1 cellular context compared by ENCODE assay signal in the genomic region with DNA sequence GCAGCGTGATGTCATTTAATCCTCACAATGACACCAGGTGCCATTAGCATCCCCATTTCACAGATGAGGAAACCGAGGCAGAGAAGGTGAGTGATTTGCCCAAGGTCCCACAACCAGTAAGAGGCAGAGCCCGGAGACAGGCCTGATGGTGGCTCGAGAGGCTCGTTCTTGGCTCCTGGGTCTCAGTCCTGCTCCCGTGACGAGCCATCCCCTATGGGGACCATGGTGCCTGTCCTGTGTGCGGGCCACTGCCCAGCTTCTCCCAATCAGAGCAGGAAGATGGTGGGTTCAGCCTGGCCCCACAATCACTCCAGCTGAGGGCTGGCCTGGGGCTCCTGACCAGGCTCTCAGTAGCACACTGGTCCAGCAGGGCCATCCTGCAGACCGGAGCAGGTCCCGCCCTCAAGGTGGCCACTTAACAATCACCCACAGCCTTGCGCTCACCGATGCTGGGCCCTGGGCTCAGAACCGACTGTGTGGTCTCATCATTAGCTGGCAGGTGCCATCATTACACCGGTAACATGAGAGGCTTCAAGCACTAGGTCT.
TF ChIP-seq lines count a peak whose summit lies in the region.

No MANE protein-coding gene starts in this region.

TF ChIP-seq in A549, 52 proteins besides CTCF, POLR2A, EP300 and RAD21:
- peak; percentile 82 for TF ChIP-seq EHF (CRISPR knock-in tag; IDR thresholded peaks at IDR 0.05)
- peak; percentile 54; the same call in 1 of the 2 replicates for TF ChIP-seq NPAS2 (CRISPR knock-in tag; IDR thresholded peaks at IDR 0.05; ENCODE audit: borderline replicate concordance)
- peak; percentile 64; the same call in 1 of the 2 replicates for TF ChIP-seq HEYL (CRISPR knock-in tag; IDR thresholded peaks at IDR 0.05)
- TF ChIP-seq KDM1A (IDR thresholded peaks at IDR 0.05; ENCODE audit: low read depth), result peak; percentile 99
- TF ChIP-seq ESRRA (IDR thresholded peaks at IDR 0.05; ENCODE audit: borderline replicate concordance, low read length), result peak; percentile 24; the same call in 1 of the 2 replicates
- no peak for TF ChIP-seq MAZ (IDR thresholded peaks at IDR 0.05; ENCODE audit: borderline replicate concordance, low read depth, low read length)
- TF ChIP-seq HDAC2 (IDR thresholded peaks at IDR 0.05), result peak; percentile 81
- TF ChIP-seq GATA3 (IDR thresholded peaks at IDR 0.05; ENCODE audit: borderline replicate concordance), result no peak
- TF ChIP-seq USF2 (IDR thresholded peaks at IDR 0.05), result no peak
- TF ChIP-seq JUN (IDR thresholded peaks at IDR 0.05), result no peak; a peak in 1 of 5 replicates
- peak; percentile 75 for TF ChIP-seq ZNF302 (CRISPR knock-in tag; IDR thresholded peaks at IDR 0.05)
- TF ChIP-seq, protein P1, sequence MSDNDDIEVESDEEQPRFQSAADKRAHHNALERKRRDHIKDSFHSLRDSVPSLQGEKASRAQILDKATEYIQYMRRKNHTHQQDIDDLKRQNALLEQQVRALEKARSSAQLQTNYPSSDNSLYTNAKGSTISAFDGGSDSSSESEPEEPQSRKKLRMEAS (IDR thresholded peaks at IDR 0.05), result no peak
- TF ChIP-seq, protein P2, sequence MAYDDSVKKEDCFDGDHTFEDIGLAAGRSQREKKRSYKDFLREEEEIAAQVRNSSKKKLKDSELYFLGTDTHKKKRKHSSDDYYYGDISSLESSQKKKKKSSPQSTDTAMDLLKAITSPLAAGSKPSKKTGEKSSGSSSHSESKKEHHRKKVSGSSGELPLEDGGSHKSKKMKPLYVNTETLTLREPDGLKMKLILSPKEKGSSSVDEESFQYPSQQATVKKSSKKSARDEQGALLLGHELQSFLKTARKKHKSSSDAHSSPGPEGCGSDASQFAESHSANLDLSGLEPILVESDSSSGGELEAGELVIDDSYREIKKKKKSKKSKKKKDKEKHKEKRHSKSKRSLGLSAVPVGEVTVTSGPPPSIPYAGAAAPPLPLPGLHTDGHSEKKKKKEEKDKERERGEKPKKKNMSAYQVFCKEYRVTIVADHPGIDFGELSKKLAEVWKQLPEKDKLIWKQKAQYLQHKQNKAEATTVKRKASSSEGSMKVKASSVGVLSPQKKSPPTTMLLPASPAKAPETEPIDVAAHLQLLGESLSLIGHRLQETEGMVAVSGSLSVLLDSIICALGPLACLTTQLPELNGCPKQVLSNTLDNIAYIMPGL (CRISPR knock-in tag; IDR thresholded peaks at IDR 0.05; ENCODE audit: borderline replicate concordance), result peak; percentile 71; the same call in 1 of the 2 replicates
- TF ChIP-seq TFCP2L1 (CRISPR knock-in tag; IDR thresholded peaks at IDR 0.05), result peak; percentile 71; the same call in 1 of the 2 replicates
- TF ChIP-seq ZSCAN20 (CRISPR knock-in tag; IDR thresholded peaks at IDR 0.05), result 0 out of 2 replicates have a peak, but pooled peaks have one; percentile 55
- no peak; the same call in 1 of the 2 replicates for TF ChIP-seq TP53 (CRISPR knock-in tag; IDR thresholded peaks at IDR 0.05)
- peak; percentile 72; the same call in 1 of the 2 replicates for TF ChIP-seq RCOR1 (IDR thresholded peaks at IDR 0.05; ENCODE audit: low read depth, low read length)
- TF ChIP-seq RNF2 (IDR thresholded peaks at IDR 0.05; ENCODE audit: borderline replicate concordance, low read depth), result no peak
- peak; percentile 81 for TF ChIP-seq FOSB (CRISPR knock-in tag; IDR thresholded peaks at IDR 0.05)
- no peak for TF ChIP-seq FOXS1 (CRISPR knock-in tag; IDR thresholded peaks at IDR 0.05)
- TF ChIP-seq HOXB13 (CRISPR knock-in tag; IDR thresholded peaks at IDR 0.05; ENCODE audit: low read depth), result peak; percentile 94
- 0 out of 2 replicates have a peak, but pooled peaks have one; percentile 1 for TF ChIP-seq MYC (IDR thresholded peaks at IDR 0.05; ENCODE audit: borderline replicate concordance, low read length)
- TF ChIP-seq BCL3 (IDR thresholded peaks at IDR 0.05), result no peak
- TF ChIP-seq EHMT2 (IDR thresholded peaks at IDR 0.05; ENCODE audit: low read depth), result no peak
- peak; percentile 52 for TF ChIP-seq HOXB5 (CRISPR knock-in tag; IDR thresholded peaks at IDR 0.05)
- TF ChIP-seq RARB (CRISPR knock-in tag; IDR thresholded peaks at IDR 0.05), result 0 out of 2 replicates have a peak, but pooled peaks have one; percentile 22
- TF ChIP-seq JUNB (IDR thresholded peaks at IDR 0.05), result no peak
- TF ChIP-seq ATOH8 (CRISPR knock-in tag; IDR thresholded peaks at IDR 0.05; ENCODE audit: low read depth), result no peak
- no peak for TF ChIP-seq FOSL2 (IDR thresholded peaks at IDR 0.05)
- no peak for TF ChIP-seq FOSL2 (CRISPR knock-in tag; IDR thresholded peaks at IDR 0.05)
- TF ChIP-seq MAFK (IDR thresholded peaks at IDR 0.05; ENCODE audit: partially characterized antibody), result no peak
- TF ChIP-seq CBX8 (IDR thresholded peaks at IDR 0.05), result no peak
- TF ChIP-seq CBX2 (IDR thresholded peaks at IDR 0.05; ENCODE audit: borderline replicate concordance, low read depth), result no peak
- TF ChIP-seq, protein P3, sequence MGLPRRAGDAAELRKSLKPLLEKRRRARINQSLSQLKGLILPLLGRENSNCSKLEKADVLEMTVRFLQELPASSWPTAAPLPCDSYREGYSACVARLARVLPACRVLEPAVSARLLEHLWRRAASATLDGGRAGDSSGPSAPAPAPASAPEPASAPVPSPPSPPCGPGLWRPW (IDR thresholded peaks at IDR 0.05), result no peak
- peak; percentile 65 for TF ChIP-seq ZFP36 (IDR thresholded peaks at IDR 0.05; ENCODE audit: borderline replicate concordance, partially characterized antibody)
- no peak; the same call in 1 of the 2 replicates for TF ChIP-seq CHD4 (IDR thresholded peaks at IDR 0.05; ENCODE audit: borderline replicate concordance)
- TF ChIP-seq HOXA7 (CRISPR knock-in tag; IDR thresholded peaks at IDR 0.05), result no peak
TF ChIP-seq in A549: peak in this region for 17.
